Comparison of ENCODE assay signal across 9 cellular contexts in the genomic region with DNA sequence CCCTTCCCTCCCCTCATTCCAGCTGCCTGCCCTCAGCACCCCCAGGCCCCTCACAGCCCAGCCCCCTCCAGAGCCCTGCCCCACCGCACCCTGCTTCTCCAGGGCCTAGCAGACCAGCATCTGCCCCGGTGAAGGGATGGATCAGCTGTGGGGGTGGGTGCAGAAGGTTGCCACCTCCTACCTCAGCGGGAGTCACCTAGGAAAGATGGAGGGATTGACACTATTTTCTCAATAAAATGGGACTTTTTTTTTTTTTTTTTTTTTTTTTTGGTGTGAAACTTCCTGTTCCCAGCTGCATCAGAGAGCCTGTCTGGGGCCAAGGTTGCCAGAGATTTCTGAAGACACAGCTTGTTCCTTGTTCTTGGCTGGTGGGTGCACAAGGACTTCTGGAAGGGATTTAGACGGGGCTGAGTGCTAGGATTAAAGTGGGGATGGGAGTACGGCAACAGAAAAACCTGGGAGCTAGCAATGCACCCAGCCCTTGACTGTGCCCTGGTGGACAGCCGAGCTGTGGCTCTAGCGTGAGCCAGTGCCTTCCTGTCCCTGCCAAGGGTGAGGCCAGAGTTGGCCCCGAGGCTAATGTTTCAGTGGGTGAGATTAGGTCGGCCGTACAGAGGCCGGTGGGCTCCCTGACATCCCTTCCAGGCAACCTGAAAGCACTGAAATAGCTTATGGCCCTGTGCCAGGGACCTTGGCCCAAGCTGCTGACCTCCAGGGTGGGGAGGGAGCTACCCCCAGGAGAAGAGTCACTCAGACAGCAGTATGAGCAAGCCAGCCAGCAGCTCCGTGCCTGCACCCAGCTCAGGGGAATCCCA. TPM values are rescaled to one million over a fixed set of nuclear protein-coding genes. Genes with fewer than 3 reads are reported as not detected.
DNase-seq lines count a peak whose midpoint lies in the region; ATAC-seq lines count a peak whose summit lies in the region.
"Had no signal": no experiment of that assay in that cellular context is flagged by ENCODE, and none has a peak within 500 bp of the region (broad histone marks: within the 10 kb centered on the region; RNA-seq: fewer than 3 reads in every experiment).

No MANE protein-coding gene starts in this region.

- peak overlapping the region; percentile 13 for H2BK5ac ChIP-seq in neuronal stem cell (ENCODE audit: low read length)

- peak overlapping the region; percentile 61 for H2BK120ac ChIP-seq in neuronal stem cell (ENCODE audit: low read depth, low read length)

- H3K36me3 ChIP-seq in BLaER1, result peaks cover 5% of the 10 kb centered on the region; the same call in 1 of the 2 replicates
- H3K36me3 ChIP-seq in neuronal stem cell (replicated peaks in 1 of 2; ENCODE audit: control insufficient read depth in 2 of 2, insufficient read depth in 2 of 2, low read length in 2 of 2), result no peaks in the 10 kb centered on the region

- peak overlapping the region; percentile 53 for H3K4me2 ChIP-seq in BLaER1
- H3K4me2 ChIP-seq in neuronal stem cell (ENCODE audit: insufficient read depth, low read length, poor library complexity, severe bottlenecking), result no peak overlapping the region

- no peaks in the 10 kb centered on the region for H3K79me1 ChIP-seq in neuronal stem cell (ENCODE audit: low read depth, low read length)

- H3K18ac ChIP-seq in neuronal stem cell (ENCODE audit: low read length), result peak overlapping the region; percentile 71

- peak overlapping the region; percentile 81 for H2BK15ac ChIP-seq in neuronal stem cell (ENCODE audit: low read length)

- no peaks in the 10 kb centered on the region for H4K20me1 ChIP-seq in BLaER1

- H3K27ac ChIP-seq in BLaER1 (peak overlapping the region; percentile 37; the same call in 1 of the 2 replicates), neuronal stem cell (replicated peaks; ENCODE audit: low read length) (no peak overlapping the region)

- WGBS in neuronal stem cell (ENCODE audit: extremely low coverage in 2 of 2, insufficient read length in 2 of 2, insufficient replicate concordance in 1 of 2), 2 donors, result no CpG with 5 or more reads among the region's 12 CpGs

- no peak overlapping the region for H4K8ac ChIP-seq in neuronal stem cell (ENCODE audit: low read depth, low read length)

- no peak overlapping the region for H4K91ac ChIP-seq in neuronal stem cell (ENCODE audit: low read depth, low read length, poor library complexity)

- peak overlapping the region; percentile 72 for H2AFZ ChIP-seq in neuronal stem cell (ENCODE audit: low read length)

- H3K27me3 ChIP-seq in BLaER1 (peaks cover 32% of the 10 kb centered on the region), neuronal stem cell (ENCODE audit: control insufficient read depth in 3 of 3, insufficient read depth in 3 of 3, low read depth in 1 of 3, low read length in 3 of 3) (peaks cover 6 to 46% (median 23%) of the 10 kb centered on the region in 3 experiments)

- peak overlapping the region; percentile 68 for H2AK5ac ChIP-seq in neuronal stem cell (ENCODE audit: low read depth, low read length)

- H2BK12ac ChIP-seq in neuronal stem cell (ENCODE audit: low read length), result no peak overlapping the region

- H3K4ac ChIP-seq in neuronal stem cell (ENCODE audit: low read length), result no peak overlapping the region

- H3K9me3 ChIP-seq in BLaER1 (no peaks in the 10 kb centered on the region), neuronal stem cell (replicated peaks in 1 of 2; ENCODE audit: control insufficient read depth in 2 of 2, insufficient read depth in 1 of 2, low read depth in 1 of 2, low read length in 2 of 2) (peaks cover 0 to 4% of the 10 kb centered on the region in 2 donors)

- peak overlapping the region; percentile 94 for H3K14ac ChIP-seq in neuronal stem cell (ENCODE audit: low read length)

- H3K4me3 ChIP-seq in BLaER1, result no peak overlapping the region
- H3K4me3 ChIP-seq in neuronal stem cell (ENCODE audit: low read length in 2 of 2), result no peak overlapping the region

- ATAC-seq in esophagus mucosa, result peak; percentile 25
- ATAC-seq: naive thymus-derived CD8-positive, alpha-beta T cell had no signal

- peaks cover 42% of the 10 kb centered on the region for H3K4me1 ChIP-seq in BLaER1
- H3K4me1 ChIP-seq in neuronal stem cell (ENCODE audit: control insufficient read depth in 2 of 2, insufficient read depth in 1 of 2, low read depth in 1 of 2, low read length in 2 of 2), result peaks cover 2 to 4% of the 10 kb centered on the region in 2 donors

- DNase-seq in NCI-H82 treated with DMSO at 0.1 percent for 48 hours (lab: John Stamatoyannopoulos, UW; ENCODE audit: unreplicated experiment), result peak; percentile 41
- DNase-seq in neuronal stem cell (ENCODE audit: low spot score), result no peak
- no peak for DNase-seq in middle frontal gyrus (ENCODE audit: extremely low spot score, low spot score)
- no peak for DNase-seq in activated naive CD4-positive, alpha-beta T cell treated with anti-CD3 and anti-CD28 coated beads, Interleukin-2, amount 50 U/mL, for 16 hours
- no peak for DNase-seq in GOT3 (lab: John Stamatoyannopoulos, UW)
- DNase-seq in activated CD4-positive, alpha-beta T cell treated with anti-CD3 and anti-CD28 coated beads, Interleukin-2, amount 50 U/mL, for 48 hours, result no peak
- DNase-seq: naive thymus-derived CD8-positive, alpha-beta T cell had no signal

- H3K9ac ChIP-seq in BLaER1, result no peak overlapping the region
- H3K9ac ChIP-seq in neuronal stem cell (ENCODE audit: low read depth, low read length, poor library complexity), result no peak overlapping the region

- H3K23ac ChIP-seq in neuronal stem cell (ENCODE audit: low read depth, low read length, poor library complexity), result no peak overlapping the region

RNA-seq across cellular contexts. Expression of gene B3GNT7, which starts 4.5 kb away (rescaled TPM):
- 5.5 TPM for total RNA-seq in esophagus mucosa
- 1.0 TPM for polyA plus RNA-seq in neuronal stem cell (2013, experiment 1 of 2)
- polyA plus RNA-seq in neuronal stem cell (2013, experiment 2 of 2), result 0.84 TPM
